ENCODE assay signal across 1 cellular context in the genomic region with DNA sequence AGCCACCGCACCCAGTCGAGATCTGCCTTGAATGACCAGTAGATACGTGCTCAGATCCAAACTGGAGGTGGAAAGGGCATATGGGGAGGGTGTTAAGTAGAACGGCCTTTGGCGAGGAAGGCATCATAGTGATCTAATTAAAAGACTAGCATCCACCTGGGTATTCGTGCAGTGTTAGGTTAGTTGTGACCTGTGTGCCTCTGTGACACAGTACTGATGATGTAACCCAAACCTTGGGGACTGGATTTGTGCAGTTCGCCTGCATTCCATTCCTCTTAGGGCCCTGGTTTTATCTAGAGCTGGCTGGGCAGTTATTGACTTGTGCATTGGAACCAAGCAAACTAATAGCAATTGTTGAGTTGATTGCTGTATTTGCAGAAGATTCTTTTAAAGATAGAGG.
TF ChIP-seq lines count a peak whose summit lies in the region.

No MANE protein-coding gene starts in this region.

TF ChIP-seq in HepG2, 621 proteins besides CTCF, POLR2A, EP300 and RAD21 (continued from another document and continues in another):
- TF ChIP-seq, protein P1, sequence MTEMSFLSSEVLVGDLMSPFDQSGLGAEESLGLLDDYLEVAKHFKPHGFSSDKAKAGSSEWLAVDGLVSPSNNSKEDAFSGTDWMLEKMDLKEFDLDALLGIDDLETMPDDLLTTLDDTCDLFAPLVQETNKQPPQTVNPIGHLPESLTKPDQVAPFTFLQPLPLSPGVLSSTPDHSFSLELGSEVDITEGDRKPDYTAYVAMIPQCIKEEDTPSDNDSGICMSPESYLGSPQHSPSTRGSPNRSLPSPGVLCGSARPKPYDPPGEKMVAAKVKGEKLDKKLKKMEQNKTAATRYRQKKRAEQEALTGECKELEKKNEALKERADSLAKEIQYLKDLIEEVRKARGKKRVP (CRISPR knock-in tag; IDR thresholded peaks at IDR 0.05) = peak; percentile 5 to 74; a peak in 2 of 4 replicates
- TF ChIP-seq, protein P2, sequence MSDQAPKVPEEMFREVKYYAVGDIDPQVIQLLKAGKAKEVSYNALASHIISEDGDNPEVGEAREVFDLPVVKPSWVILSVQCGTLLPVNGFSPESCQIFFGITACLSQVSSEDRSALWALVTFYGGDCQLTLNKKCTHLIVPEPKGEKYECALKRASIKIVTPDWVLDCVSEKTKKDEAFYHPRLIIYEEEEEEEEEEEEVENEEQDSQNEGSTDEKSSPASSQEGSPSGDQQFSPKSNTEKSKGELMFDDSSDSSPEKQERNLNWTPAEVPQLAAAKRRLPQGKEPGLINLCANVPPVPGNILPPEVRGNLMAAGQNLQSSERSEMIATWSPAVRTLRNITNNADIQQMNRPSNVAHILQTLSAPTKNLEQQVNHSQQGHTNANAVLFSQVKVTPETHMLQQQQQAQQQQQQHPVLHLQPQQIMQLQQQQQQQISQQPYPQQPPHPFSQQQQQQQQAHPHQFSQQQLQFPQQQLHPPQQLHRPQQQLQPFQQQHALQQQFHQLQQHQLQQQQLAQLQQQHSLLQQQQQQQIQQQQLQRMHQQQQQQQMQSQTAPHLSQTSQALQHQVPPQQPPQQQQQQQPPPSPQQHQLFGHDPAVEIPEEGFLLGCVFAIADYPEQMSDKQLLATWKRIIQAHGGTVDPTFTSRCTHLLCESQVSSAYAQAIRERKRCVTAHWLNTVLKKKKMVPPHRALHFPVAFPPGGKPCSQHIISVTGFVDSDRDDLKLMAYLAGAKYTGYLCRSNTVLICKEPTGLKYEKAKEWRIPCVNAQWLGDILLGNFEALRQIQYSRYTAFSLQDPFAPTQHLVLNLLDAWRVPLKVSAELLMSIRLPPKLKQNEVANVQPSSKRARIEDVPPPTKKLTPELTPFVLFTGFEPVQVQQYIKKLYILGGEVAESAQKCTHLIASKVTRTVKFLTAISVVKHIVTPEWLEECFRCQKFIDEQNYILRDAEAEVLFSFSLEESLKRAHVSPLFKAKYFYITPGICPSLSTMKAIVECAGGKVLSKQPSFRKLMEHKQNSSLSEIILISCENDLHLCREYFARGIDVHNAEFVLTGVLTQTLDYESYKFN (CRISPR knock-in tag; conservative IDR thresholded peaks at IDR 0.05) = peak; percentile 40; the same call in 1 of the 2 replicates
- no peak for TF ChIP-seq NFKBIZ (CRISPR knock-in tag; IDR thresholded peaks at IDR 0.05)
- no peak for TF ChIP-seq NFYC (CRISPR knock-in tag; IDR thresholded peaks at IDR 0.05)
- 0 out of 2 replicates have a peak, but pooled peaks have one; percentile 53 for TF ChIP-seq TBP (CRISPR knock-in tag; IDR thresholded peaks at IDR 0.05)
- TF ChIP-seq NPAS2 (CRISPR knock-in tag; IDR thresholded peaks at IDR 0.05; ENCODE audit: borderline replicate concordance) = no peak
- TF ChIP-seq TSC22D2 (CRISPR knock-in tag; IDR thresholded peaks at IDR 0.05; ENCODE audit: borderline replicate concordance) = no peak
- TF ChIP-seq ZNF557 (CRISPR knock-in tag; IDR thresholded peaks at IDR 0.05) = 0 out of 2 replicates have a peak, but pooled peaks have one; percentile 81
- peak; percentile 7; the same call in 1 of the 2 replicates for TF ChIP-seq ZMYM3 (CRISPR knock-in tag; IDR thresholded peaks at IDR 0.05)
- TF ChIP-seq, protein P3, sequence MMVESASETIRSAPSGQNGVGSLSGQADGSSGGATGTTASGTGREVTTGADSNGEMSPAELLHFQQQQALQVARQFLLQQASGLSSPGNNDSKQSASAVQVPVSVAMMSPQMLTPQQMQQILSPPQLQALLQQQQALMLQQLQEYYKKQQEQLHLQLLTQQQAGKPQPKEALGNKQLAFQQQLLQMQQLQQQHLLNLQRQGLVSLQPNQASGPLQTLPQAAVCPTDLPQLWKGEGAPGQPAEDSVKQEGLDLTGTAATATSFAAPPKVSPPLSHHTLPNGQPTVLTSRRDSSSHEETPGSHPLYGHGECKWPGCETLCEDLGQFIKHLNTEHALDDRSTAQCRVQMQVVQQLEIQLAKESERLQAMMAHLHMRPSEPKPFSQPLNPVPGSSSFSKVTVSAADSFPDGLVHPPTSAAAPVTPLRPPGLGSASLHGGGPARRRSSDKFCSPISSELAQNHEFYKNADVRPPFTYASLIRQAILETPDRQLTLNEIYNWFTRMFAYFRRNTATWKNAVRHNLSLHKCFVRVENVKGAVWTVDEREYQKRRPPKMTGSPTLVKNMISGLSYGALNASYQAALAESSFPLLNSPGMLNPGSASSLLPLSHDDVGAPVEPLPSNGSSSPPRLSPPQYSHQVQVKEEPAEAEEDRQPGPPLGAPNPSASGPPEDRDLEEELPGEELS (CRISPR knock-in tag; IDR thresholded peaks at IDR 0.05) = peak; percentile 46
- TF ChIP-seq ZNF629 (CRISPR knock-in tag; conservative IDR thresholded peaks at IDR 0.05) = no peak
- TF ChIP-seq TEAD3 (CRISPR knock-in tag; optimal IDR thresholded peaks at IDR 0.05; ENCODE audit: borderline replicate concordance) = peak; percentile 88
- TF ChIP-seq, protein P4, sequence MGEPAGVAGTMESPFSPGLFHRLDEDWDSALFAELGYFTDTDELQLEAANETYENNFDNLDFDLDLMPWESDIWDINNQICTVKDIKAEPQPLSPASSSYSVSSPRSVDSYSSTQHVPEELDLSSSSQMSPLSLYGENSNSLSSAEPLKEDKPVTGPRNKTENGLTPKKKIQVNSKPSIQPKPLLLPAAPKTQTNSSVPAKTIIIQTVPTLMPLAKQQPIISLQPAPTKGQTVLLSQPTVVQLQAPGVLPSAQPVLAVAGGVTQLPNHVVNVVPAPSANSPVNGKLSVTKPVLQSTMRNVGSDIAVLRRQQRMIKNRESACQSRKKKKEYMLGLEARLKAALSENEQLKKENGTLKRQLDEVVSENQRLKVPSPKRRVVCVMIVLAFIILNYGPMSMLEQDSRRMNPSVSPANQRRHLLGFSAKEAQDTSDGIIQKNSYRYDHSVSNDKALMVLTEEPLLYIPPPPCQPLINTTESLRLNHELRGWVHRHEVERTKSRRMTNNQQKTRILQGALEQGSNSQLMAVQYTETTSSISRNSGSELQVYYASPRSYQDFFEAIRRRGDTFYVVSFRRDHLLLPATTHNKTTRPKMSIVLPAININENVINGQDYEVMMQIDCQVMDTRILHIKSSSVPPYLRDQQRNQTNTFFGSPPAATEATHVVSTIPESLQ (CRISPR knock-in tag; conservative IDR thresholded peaks at IDR 0.05) = no peak
- TF ChIP-seq ZSCAN31 (CRISPR knock-in tag; IDR thresholded peaks at IDR 0.05; ENCODE audit: low read depth) = no peak
- peak; percentile 53 for TF ChIP-seq FOSL2 (CRISPR knock-in tag; IDR thresholded peaks at IDR 0.05)
- peak; percentile 48 for TF ChIP-seq ZNF331 (CRISPR knock-in tag; IDR thresholded peaks at IDR 0.05)
- TF ChIP-seq AHDC1 (CRISPR knock-in tag; IDR thresholded peaks at IDR 0.05; ENCODE audit: borderline replicate concordance) = 0 out of 2 replicates have a peak, but pooled peaks have one; percentile 35
- peak; percentile 38; the same call in 1 of the 2 replicates for TF ChIP-seq ZMYM2 (CRISPR knock-in tag; IDR thresholded peaks at IDR 0.05)
- no peak for TF ChIP-seq MATR3 (CRISPR knock-in tag; IDR thresholded peaks at IDR 0.05)
- no peak for TF ChIP-seq SSRP1 (CRISPR knock-in tag; IDR thresholded peaks at IDR 0.05)
- no peak for TF ChIP-seq YY1 (IDR thresholded peaks at IDR 0.05; ENCODE audit: insufficient read depth, insufficient replicate concordance, low read depth, low read length)
- TF ChIP-seq LRRFIP1 (CRISPR knock-in tag; conservative IDR thresholded peaks at IDR 0.05) = no peak
- no peak for TF ChIP-seq SNRNP70 (IDR thresholded peaks at IDR 0.05; ENCODE audit: low read depth, low read length)
- TF ChIP-seq FOXC1 (CRISPR knock-in tag; IDR thresholded peaks at IDR 0.05; ENCODE audit: borderline replicate concordance) = no peak
- peak; percentile 85 for TF ChIP-seq ZNF644 (CRISPR knock-in tag; IDR thresholded peaks at IDR 0.05; ENCODE audit: low read depth)
- no peak for TF ChIP-seq SOX13 (IDR thresholded peaks at IDR 0.05)
- TF ChIP-seq SOX13 (CRISPR knock-in tag; conservative IDR thresholded peaks at IDR 0.05 in 1 of 2, IDR thresholded peaks at IDR 0.05 in 1 of 2) = 0 out of 4 replicates have a peak, but pooled peaks of 1 of the 2 experiments have one; percentile 40
- TF ChIP-seq, protein P5, sequence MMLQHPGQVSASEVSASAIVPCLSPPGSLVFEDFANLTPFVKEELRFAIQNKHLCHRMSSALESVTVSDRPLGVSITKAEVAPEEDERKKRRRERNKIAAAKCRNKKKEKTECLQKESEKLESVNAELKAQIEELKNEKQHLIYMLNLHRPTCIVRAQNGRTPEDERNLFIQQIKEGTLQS (CRISPR knock-in tag; IDR thresholded peaks at IDR 0.05) = peak; percentile 88
- TF ChIP-seq FOXO1 (CRISPR knock-in tag; IDR thresholded peaks at IDR 0.05) = 0 out of 2 replicates have a peak, but pooled peaks have one; percentile 38
- TF ChIP-seq TAF15 (IDR thresholded peaks at IDR 0.05; ENCODE audit: low read depth, low read length, poor library complexity, severe bottlenecking) = no peak
- no peak for TF ChIP-seq FOXP1 (IDR thresholded peaks at IDR 0.05)
- peak; percentile 17; the same call in 1 of the 2 replicates for TF ChIP-seq FOXP1 (CRISPR knock-in tag; IDR thresholded peaks at IDR 0.05)
- TF ChIP-seq ZBTB43 (CRISPR knock-in tag; conservative IDR thresholded peaks at IDR 0.05) = 0 out of 2 replicates have a peak, but pooled peaks have one; percentile 27
- TF ChIP-seq MEF2D (CRISPR knock-in tag; IDR thresholded peaks at IDR 0.05) = no peak
- TF ChIP-seq ZFP37 (CRISPR knock-in tag; IDR thresholded peaks at IDR 0.05; ENCODE audit: borderline replicate concordance) = 0 out of 2 replicates have a peak, but pooled peaks have one; percentile 33
- 0 out of 4 replicates have a peak, but pooled peaks of 1 of the 2 experiments have one; percentile 42 for TF ChIP-seq NR2F1 (CRISPR knock-in tag; IDR thresholded peaks at IDR 0.05)
- TF ChIP-seq RARA (CRISPR knock-in tag; IDR thresholded peaks at IDR 0.05) = peak; percentile 51
- TF ChIP-seq BORCS8-MEF2B (CRISPR knock-in tag; IDR thresholded peaks at IDR 0.05) = 0 out of 2 replicates have a peak, but pooled peaks have one; percentile 17
- TF ChIP-seq ZNF441 (CRISPR knock-in tag; IDR thresholded peaks at IDR 0.05; ENCODE audit: borderline replicate concordance) = peak; percentile 98
- TF ChIP-seq HOXA3 (CRISPR knock-in tag; IDR thresholded peaks at IDR 0.05) = peak; percentile 76
- no peak for TF ChIP-seq ZNF615 (CRISPR knock-in tag; IDR thresholded peaks at IDR 0.05; ENCODE audit: borderline replicate concordance)
